In genomic region chr3:166390303-166390702, GRCh38 we compare ENCODE assay signal across 1 cellular context.
TF ChIP-seq lines count a peak whose summit lies in the region.

No MANE protein-coding gene starts in this region.

TF ChIP-seq in K562, 482 proteins besides CTCF, POLR2A, EP300 and RAD21 (continued from another document):
- TF ChIP-seq E4F1 (CRISPR knock-in tag; IDR thresholded peaks at IDR 0.05; ENCODE audit: borderline replicate concordance): no peak
- no peak for TF ChIP-seq HLTF (IDR thresholded peaks at IDR 0.05)
- no peak for TF ChIP-seq MYC (IDR thresholded peaks at IDR 0.05; ENCODE audit: low read depth, low read length)
- TF ChIP-seq MYC (CRISPR knock-in tag; IDR thresholded peaks at IDR 0.05; ENCODE audit: borderline replicate concordance, low read depth): no peak
- no peak for TF ChIP-seq CEBPG (CRISPR knock-in tag; IDR thresholded peaks at IDR 0.05)
- 0 out of 4 replicates have a peak, but pooled peaks of 1 of the 2 experiments have one; percentile 0 for TF ChIP-seq CEBPG (tag; conservative IDR thresholded peaks at IDR 0.05 in 1 of 2, IDR thresholded peaks at IDR 0.05 in 1 of 2)
TF ChIP-seq in K562: peak in this region for 4.
